Comparison of ENCODE assay signal across 8 cellular contexts in the genomic region with DNA sequence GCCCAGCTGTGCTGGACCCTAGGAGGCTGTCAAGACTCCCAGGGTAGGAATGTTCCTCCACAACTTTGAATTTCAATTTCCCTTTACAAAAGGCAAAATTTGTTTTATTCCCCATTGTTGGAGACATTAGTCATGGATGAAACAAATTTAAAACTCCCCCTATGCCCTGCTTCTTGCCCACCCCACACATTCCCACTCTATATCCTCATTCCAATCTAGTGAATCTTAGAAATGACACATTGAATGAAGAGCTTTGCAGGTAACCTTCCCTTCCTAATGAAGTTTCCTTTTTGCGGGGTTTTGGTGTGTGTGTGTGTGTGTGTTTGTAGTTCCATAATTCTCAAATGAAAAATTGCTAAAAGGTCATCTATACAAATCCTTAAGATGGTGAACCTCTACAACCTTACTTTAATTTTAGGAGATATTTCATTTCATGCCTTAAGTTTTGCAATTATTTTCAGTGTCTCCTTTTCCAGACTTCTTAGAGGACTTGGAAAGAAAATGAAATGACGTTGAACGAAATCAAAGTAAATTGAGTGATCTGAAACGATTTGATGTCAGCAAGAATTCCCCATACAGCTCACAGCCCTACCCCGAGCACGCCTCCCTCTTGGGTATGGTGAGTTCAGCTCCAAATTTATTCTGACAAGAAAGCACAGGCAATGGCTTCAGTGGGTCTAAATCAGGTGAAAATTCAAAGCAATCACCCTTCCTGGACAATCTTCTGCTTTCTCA.
DNase-seq lines count a peak whose midpoint lies in the region; ATAC-seq and TF ChIP-seq lines count a peak whose summit lies in the region.

No MANE protein-coding gene starts in this region.

- H3K9me3 ChIP-seq in breast epithelium (no peaks in the 10 kb centered on the region), mesodermal cell (ENCODE audit: control insufficient read depth, low read length) (no peaks in the 10 kb centered on the region)

- TF ChIP-seq CTCF in breast epithelium (IDR thresholded peaks at IDR 0.05), result no peak

- intact Hi-C loops in breast epithelium (cut with DNase I; ENCODE audit: low total_unique reads), result loop anchor here (10.0 kb wide), 1 partner anchor 413 kb away; a partner anchor contains a TSS

- H3K27me3 ChIP-seq in breast epithelium, result no peaks in the 10 kb centered on the region

- ATAC-seq in HG03196 (IDR thresholded peaks at IDR 0.05; ENCODE audit: unreplicated experiment), result no peak

- DNase-seq in A172 (ENCODE audit: low spot score) (peak; percentile 45), breast epithelium (ENCODE audit: low spot score in 2 of 2) (no peak), retina (no peak), GDM1 (lab: John Stamatoyannopoulos, UW) (no peak)
- no peak for DNase-seq in stimulated activated CD4-positive, alpha-beta T cell treated with anti-CD3 and anti-CD28 coated beads, Interleukin-4, amount 100 ng/mL, for 1 hour

- H3K36me3 ChIP-seq in breast epithelium (no peaks in the 10 kb centered on the region), mesodermal cell (ENCODE audit: control insufficient read depth, insufficient read depth, low read length) (no peaks in the 10 kb centered on the region)

- 79 to 100% methylated on average over 1 to 4 of the region's 6 CpGs for WGBS in mesodermal cell (ENCODE audit: insufficient coverage in 2 of 2), 2 experiments

- H3K27me3 Mint-ChIP-seq in IgD-negative memory B cell, result peaks cover 4% of the 10 kb centered on the region

- H3K36me3 Mint-ChIP-seq in IgD-negative memory B cell, result peaks cover 3% of the 10 kb centered on the region

- H3K4me3 ChIP-seq in breast epithelium (peak overlapping the region in 2 of 3 donors; percentile 70 to 75), mesodermal cell (ENCODE audit: extremely low read depth, insufficient read depth, low read length, poor library complexity, severe bottlenecking) (no peak overlapping the region)

- peaks cover 8% of the 10 kb centered on the region in 2 donors for H3K4me1 ChIP-seq in breast epithelium
- peaks cover 44% of the 10 kb centered on the region for H3K4me1 ChIP-seq in mesodermal cell (ENCODE audit: control insufficient read depth, insufficient read depth, low read length, poor library complexity, severe bottlenecking)

- H3K4me3 Mint-ChIP-seq in IgD-negative memory B cell, result peak overlapping the region; percentile 87 to 96 (median 92)

- H3K9me3 Mint-ChIP-seq in IgD-negative memory B cell, result no peaks in the 10 kb centered on the region

- H3K4me1 Mint-ChIP-seq in IgD-negative memory B cell, result peaks cover 14 to 21% (median 18%) of the 10 kb centered on the region in 3 donors

- peak overlapping the region in 1 of 3 donors; percentile 95 for H3K27ac Mint-ChIP-seq in IgD-negative memory B cell

- no peak for TF ChIP-seq POLR2A in breast epithelium (IDR thresholded peaks at IDR 0.05)

- peak overlapping the region; percentile 97 to 99 for H3K27ac ChIP-seq in breast epithelium
- peak overlapping the region; percentile 95 for H3K27ac ChIP-seq in mesodermal cell (ENCODE audit: low read depth, low read length, severe bottlenecking)
